In genomic region chr2:144183744-144184143, GRCh38 we compare ENCODE assay signal across 2 cellular contexts.
TF ChIP-seq lines count a peak whose summit lies in the region.

No MANE protein-coding gene starts in this region.

TF ChIP-seq in SK-N-SH, 30 proteins besides CTCF, POLR2A, EP300 and RAD21 (continued from another document):
- TF ChIP-seq IRF3 (IDR thresholded peaks at IDR 0.05; ENCODE audit: low read depth, low read length) (no peak), SMC3 (IDR thresholded peaks at IDR 0.05; ENCODE audit: low read depth, low read length) (no peak)
- TF ChIP-seq, protein P1, sequence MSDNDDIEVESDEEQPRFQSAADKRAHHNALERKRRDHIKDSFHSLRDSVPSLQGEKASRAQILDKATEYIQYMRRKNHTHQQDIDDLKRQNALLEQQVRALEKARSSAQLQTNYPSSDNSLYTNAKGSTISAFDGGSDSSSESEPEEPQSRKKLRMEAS (IDR thresholded peaks at IDR 0.05; ENCODE audit: low read depth): no peak
TF ChIP-seq in SK-N-SH: peak in this region for 0.

TF ChIP-seq in HepG2, 621 proteins besides CTCF, POLR2A, EP300 and RAD21 (continued from another document):
- TF ChIP-seq, protein P2, sequence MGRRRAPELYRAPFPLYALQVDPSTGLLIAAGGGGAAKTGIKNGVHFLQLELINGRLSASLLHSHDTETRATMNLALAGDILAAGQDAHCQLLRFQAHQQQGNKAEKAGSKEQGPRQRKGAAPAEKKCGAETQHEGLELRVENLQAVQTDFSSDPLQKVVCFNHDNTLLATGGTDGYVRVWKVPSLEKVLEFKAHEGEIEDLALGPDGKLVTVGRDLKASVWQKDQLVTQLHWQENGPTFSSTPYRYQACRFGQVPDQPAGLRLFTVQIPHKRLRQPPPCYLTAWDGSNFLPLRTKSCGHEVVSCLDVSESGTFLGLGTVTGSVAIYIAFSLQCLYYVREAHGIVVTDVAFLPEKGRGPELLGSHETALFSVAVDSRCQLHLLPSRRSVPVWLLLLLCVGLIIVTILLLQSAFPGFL (CRISPR knock-in tag; IDR thresholded peaks at IDR 0.05): no peak
